8 cellular contexts compared by ENCODE assay signal in the genomic region with DNA sequence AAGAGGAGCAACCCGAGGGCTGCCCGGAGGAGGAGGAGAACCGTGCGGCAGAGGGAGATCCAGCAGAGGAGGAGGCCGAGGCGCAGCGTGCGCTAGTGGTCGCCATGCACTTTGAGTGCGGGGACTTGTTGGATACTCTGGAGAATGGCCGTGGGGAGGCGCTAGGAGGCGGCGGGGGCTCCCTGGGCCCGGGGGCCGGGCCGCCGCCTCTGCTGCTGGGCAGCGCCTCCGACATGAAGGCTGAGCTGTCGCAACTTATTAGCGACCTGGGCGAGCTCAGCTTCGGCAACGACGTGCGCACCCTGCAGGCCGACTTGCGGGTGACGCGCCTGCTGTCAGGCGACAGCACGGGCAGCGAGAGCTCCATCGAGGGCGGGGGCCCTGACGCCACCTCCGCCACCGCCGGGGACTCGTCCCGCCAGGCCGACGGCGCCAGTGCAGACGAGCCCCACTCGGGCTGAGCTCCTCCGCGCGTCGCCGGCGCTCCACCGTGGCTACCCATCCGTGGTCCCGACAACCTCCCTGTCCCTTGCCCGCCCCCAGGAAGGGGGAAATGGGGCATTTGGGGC. TPM values are rescaled to one million over a fixed set of nuclear protein-coding genes. Genes with fewer than 3 reads are reported as not detected.
DNase-seq lines count a peak whose midpoint lies in the region; ATAC-seq and TF ChIP-seq lines count a peak whose summit lies in the region.

No MANE protein-coding gene starts in this region.

- H3K36me3 Mint-ChIP-seq in activated naive CD4-positive, alpha-beta T cell treated with anti-CD3 and anti-CD28 coated beads, Interleukin-2, amount 10 ng/mL, durations not matched to agents 7 days and 5 days: peaks cover 2% of the 10 kb centered on the region

- intact Hi-C loops in heart left ventricle (cut with DNase I): loop anchor here (2.0 to 10.0 kb wide), 16 partner anchors 80 to 837 kb away; no protein-coding TSS in a partner anchor
- intact Hi-C loops in prostate gland (cut with DNase I): loop anchor here (5.0 to 10.0 kb wide), 4 partner anchors 85 to 840 kb away; a partner anchor contains a TSS
- intact Hi-C loops in uterus (cut with DNase I; ENCODE audit: low total_unique reads): no loop called here

- peak; percentile 28 for TF ChIP-seq CTCF in GM06990 (IDR thresholded peaks at IDR 0.05; ENCODE audit: insufficient read depth, low read length, poor library complexity, severe bottlenecking)
- peak; percentile 70 for TF ChIP-seq CTCF in RWPE1 (conservative IDR thresholded peaks at IDR 0.05; ENCODE audit: low read depth)
- TF ChIP-seq CTCF in heart left ventricle (IDR thresholded peaks at IDR 0.05): peak; percentile 24 to 69 (median 46)
- TF ChIP-seq CTCF in prostate gland (IDR thresholded peaks at IDR 0.05): peak; percentile 26 to 53 (median 38)
- TF ChIP-seq CTCF in uterus (IDR thresholded peaks at IDR 0.05): peak; percentile 18 to 47 (median 30)

- peaks cover 91% of the 10 kb centered on the region for H3K27me3 Mint-ChIP-seq in activated naive CD4-positive, alpha-beta T cell treated with anti-CD3 and anti-CD28 coated beads, Interleukin-2, amount 10 ng/mL, durations not matched to agents 7 days and 5 days

- H3K27ac Mint-ChIP-seq in activated naive CD4-positive, alpha-beta T cell treated with anti-CD3 and anti-CD28 coated beads, Interleukin-2, amount 10 ng/mL, durations not matched to agents 7 days and 5 days: no peak overlapping the region

- peak; percentile 85 for DNase-seq in GM06990 (ENCODE audit: extremely low read depth, insufficient read length)
- no peak for DNase-seq in RWPE1 (ENCODE audit: low spot score)
- peak; percentile 77 for DNase-seq in activated naive CD4-positive, alpha-beta T cell treated with anti-CD3 and anti-CD28 coated beads, Interleukin-2, amount 10 ng/mL, durations not matched to agents 7 days and 5 days
- peak; percentile 71 to 86 (median 82) for DNase-seq in heart left ventricle
- DNase-seq in prostate gland (ENCODE audit: low spot score): peak; percentile 57
- peak; percentile 54 to 67 for DNase-seq in uterus
- DNase-seq in DMS153 treated with DMSO at 0.1 percent for 48 hours (lab: John Stamatoyannopoulos, UW; ENCODE audit: unreplicated experiment): no peak

- H3K9me3 ChIP-seq in heart left ventricle (no peaks in the 10 kb centered on the region), prostate gland (no peaks in the 10 kb centered on the region), uterus (no peaks in the 10 kb centered on the region)

- peak overlapping the region; percentile 70 for H3K4me3 ChIP-seq in GM06990 (replicated peaks; ENCODE audit: low read depth, low read length)
- peak overlapping the region; percentile 70 to 96 (median 86) for H3K4me3 ChIP-seq in heart left ventricle
- H3K4me3 ChIP-seq in prostate gland: peak overlapping the region; percentile 64 to 78
- peak overlapping the region; percentile 50 to 57 for H3K4me3 ChIP-seq in uterus

- H3K4me1 Mint-ChIP-seq in activated naive CD4-positive, alpha-beta T cell treated with anti-CD3 and anti-CD28 coated beads, Interleukin-2, amount 10 ng/mL, durations not matched to agents 7 days and 5 days: peaks cover 54% of the 10 kb centered on the region

- POLR2A ChIA-PET in RWPE1 (lab: Yijun Ruan, JAX; ENCODE audit: low non-redundant PET): interaction anchor here (1.1 kb wide), 1 partner anchor 182 kb away, joined by 4 read pairs; no protein-coding TSS in a partner anchor

- 1 to 8% (median 4%) methylated on average over 13 to 57 of the region's 57 CpGs for WGBS in heart left ventricle, 4 donors
- 4% methylated on average over 35 of the region's 57 CpGs for WGBS in prostate gland

- peak overlapping the region; percentile 86 for H3K4me3 Mint-ChIP-seq in activated naive CD4-positive, alpha-beta T cell treated with anti-CD3 and anti-CD28 coated beads, Interleukin-2, amount 10 ng/mL, durations not matched to agents 7 days and 5 days

- CTCF ChIA-PET in RWPE1 (lab: Yijun Ruan, JAX): interaction anchor here (0.6 to 1.4 kb wide), 8 partner anchors 32 to 1020 kb away, joined by 3 to 7 read pairs (median 3); no protein-coding TSS in a partner anchor
- CTCF ChIA-PET in activated naive CD4-positive, alpha-beta T cell treated with anti-CD3 and anti-CD28 coated beads, Interleukin-2, amount 10 ng/mL, durations not matched to agents 7 days and 5 days (lab: Charles Lee): interaction anchor here (0.6 to 2.6 kb wide), 9 partner anchors 12 to 569 kb away, joined by 3 to 22 read pairs (median 3); a partner anchor contains a TSS

- no peaks in the 10 kb centered on the region for H3K9me3 Mint-ChIP-seq in activated naive CD4-positive, alpha-beta T cell treated with anti-CD3 and anti-CD28 coated beads, Interleukin-2, amount 10 ng/mL, durations not matched to agents 7 days and 5 days

- H3K27me3 ChIP-seq in GM06990 (replicated peaks; ENCODE audit: control insufficient read depth, insufficient read depth, low read length) (no peaks in the 10 kb centered on the region), heart left ventricle (no peaks in the 10 kb centered on the region), prostate gland (replicated peaks; ENCODE audit: insufficient read depth) (no peaks in the 10 kb centered on the region), uterus (no peaks in the 10 kb centered on the region)

- peak overlapping the region; percentile 52 for H3K27ac ChIP-seq in RWPE1
- H3K27ac ChIP-seq in heart left ventricle: peak overlapping the region; percentile 84 to 94 (median 91)
- peak overlapping the region; percentile 70 to 82 for H3K27ac ChIP-seq in prostate gland
- H3K27ac ChIP-seq in uterus: peak overlapping the region; percentile 78 to 85

- TF ChIP-seq POLR2A in heart left ventricle (IDR thresholded peaks at IDR 0.05): peak in 1 of 2 donors; percentile 26
- TF ChIP-seq POLR2A in prostate gland (IDR thresholded peaks at IDR 0.05): no peak
- TF ChIP-seq POLR2A in uterus (IDR thresholded peaks at IDR 0.05): no peak

- ATAC-seq in HG02970 (IDR thresholded peaks at IDR 0.05; ENCODE audit: low FRiP score, unreplicated experiment) (peak; percentile 33), heart left ventricle (peak in 3 of 4 donors; percentile 20 to 53 (median 43))

- H3K36me3 ChIP-seq in GM06990 (ENCODE audit: control insufficient read depth, insufficient read depth, low read length) (no peaks in the 10 kb centered on the region), heart left ventricle (peaks cover 0 to 8% (median 0%) of the 10 kb centered on the region in 9 donors), prostate gland (no peaks in the 10 kb centered on the region), uterus (no peaks in the 10 kb centered on the region)

- H3K4me1 ChIP-seq in heart left ventricle: peaks cover 4 to 69% (median 53%) of the 10 kb centered on the region in 12 donors
- peaks cover 3% of the 10 kb centered on the region for H3K4me1 ChIP-seq in prostate gland (replicated peaks)
- peaks cover 0 to 4% of the 10 kb centered on the region in 2 donors for H3K4me1 ChIP-seq in uterus

RNA-seq across cellular contexts. Expression of a gene that starts 2.0 kb away (rescaled TPM):
- total RNA-seq in heart left ventricle (10 to 100 TPM; 10.5 to 34.8 (median 15.5) TPM), prostate gland (10 to 100 TPM; 39.6 to 93.6 TPM), uterus (10 to 100 TPM; 12.9 to 25.2 (median 19.3) TPM)
- polyA plus RNA-seq in heart left ventricle: 10 to 100 TPM in 1 of 2 donors, 1 to 10 TPM in 1; 7.5 to 23.1 TPM

RNA-seq across cellular contexts. Expression of a gene that starts 15.7 kb away (rescaled TPM):
- total RNA-seq in heart left ventricle: 10 to 100 TPM; 13.7 to 22.2 (median 18.9) TPM
- 10 to 100 TPM in 1 of 2 donors, 1 to 10 TPM in 1; 9.6 to 26.9 TPM for polyA plus RNA-seq in heart left ventricle
- total RNA-seq in prostate gland: 10 to 100 TPM; 25.9 to 49.6 TPM
- 10 to 100 TPM in 3 of 4 donors, 1 to 10 TPM in 1; 7.9 to 58.1 (median 45.0) TPM for total RNA-seq in uterus

RNA-seq across cellular contexts. Expression of a gene that starts 54.5 kb away (rescaled TPM):
- total RNA-seq in heart left ventricle: 1 to 10 TPM; 3.8 to 8.5 (median 4.7) TPM
- 1 to 10 TPM; 6.5 to 7.5 TPM for polyA plus RNA-seq in heart left ventricle
- total RNA-seq in prostate gland: 10 to 100 TPM; 11.0 to 11.1 TPM
- 10 to 100 TPM in 3 of 4 donors, 1 to 10 TPM in 1; 6.5 to 24.5 (median 19.5) TPM for total RNA-seq in uterus

Comparison
In these comparisons a context has a peak if more than half of its experiments do, and no peak if none do; other contexts are left out.
1. DNase-seq: peak in GM06990 (single experiment), activated naive CD4-positive, alpha-beta T cell treated with anti-CD3 and anti-CD28 coated beads, Interleukin-2, amount 10 ng/mL, durations not matched to agents 7 days and 5 days (single experiment), heart left ventricle (5 of 5), prostate gland (single experiment) and uterus (2 of 2); none in RWPE1 (single experiment) and DMS153 treated with DMSO at 0.1 percent for 48 hours (single experiment).
2. Peak in every context shown above with its lines, with median percentiles within 50 percentile points of each other: H3K4me3 ChIP-seq, CTCF ChIP-seq and H3K27ac ChIP-seq.